In the genomic region with DNA sequence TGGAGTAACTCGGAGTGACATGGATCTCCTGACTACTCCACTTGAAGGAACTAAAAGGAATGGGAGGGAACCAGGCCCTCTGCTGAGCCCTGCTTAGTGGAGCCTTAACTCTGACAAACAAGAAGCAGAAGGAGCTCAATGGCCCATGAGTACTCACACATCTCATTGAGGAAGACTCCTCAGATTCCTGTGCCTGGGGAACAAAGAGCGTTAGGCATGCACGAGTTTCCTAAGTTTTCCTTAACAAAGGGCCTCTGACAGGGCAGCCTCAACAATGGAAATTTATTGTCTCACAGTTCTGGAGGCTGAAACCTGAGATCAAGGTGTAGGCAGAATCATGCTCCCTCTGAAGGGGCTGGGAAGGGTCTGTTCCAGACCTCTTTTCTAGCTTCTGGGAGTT, we compare ENCODE assay signal across 16 cellular contexts.
DNase-seq lines count a peak whose midpoint lies in the region; ATAC-seq and TF ChIP-seq lines count a peak whose summit lies in the region.
"Had no signal": no experiment of that assay in that cellular context is flagged by ENCODE, and none has a peak within 500 bp of the region (broad histone marks: within the 10 kb centered on the region; RNA-seq: fewer than 3 reads in every experiment).

No MANE protein-coding gene starts in this region.

- H3K9me2 ChIP-seq in Karpas-422 (replicated peaks; ENCODE audit: insufficient read depth, low read length) = no peaks in the 10 kb centered on the region

- H3K4me1 ChIP-seq in HUES6 (ENCODE audit: control insufficient read depth, insufficient read depth, low read length) (peaks cover 50% of the 10 kb centered on the region), endodermal cell (ENCODE audit: control insufficient read depth, insufficient read depth, low read length) (peaks cover 25% of the 10 kb centered on the region), Karpas-422 (ENCODE audit: low read length) (no peaks in the 10 kb centered on the region)

- ATAC-seq in HG03571 (IDR thresholded peaks at IDR 0.05; ENCODE audit: unreplicated experiment) = no peak
- ATAC-seq in HG02840 (IDR thresholded peaks at IDR 0.05; ENCODE audit: low FRiP score, unreplicated experiment) = no peak

- 56 to 62% methylated on average over 3 of the region's 3 CpGs for WGBS in endodermal cell (ENCODE audit: insufficient coverage in 1 of 2, insufficient read length in 1 of 2), 2 experiments

- DNase-seq in endodermal cell (peak; percentile 86), kidney tubule cell (ENCODE audit: low spot score) (peak; percentile 5), retina (peak; percentile 34), Karpas-422 (no peak)
- DNase-seq: ACHN, GM23248, HFFc6, NCI-H1436, NCI-H2029, NCI-H510A treated with DMSO at 0.1 percent for 48 hours, NCI-H82, PC-9, SJCRH30 had no signal

- no peaks in the 10 kb centered on the region for H4K20me1 ChIP-seq in Karpas-422 (ENCODE audit: insufficient read depth, low read depth, low read length)

- H3K9ac ChIP-seq in HUES6 (ENCODE audit: low read length) = peak overlapping the region; percentile 30
- H3K9ac ChIP-seq in endodermal cell (ENCODE audit: extremely low read depth, low read length, poor library complexity, severe bottlenecking) = no peak overlapping the region
- no peak overlapping the region for H3K9ac ChIP-seq in Karpas-422 (ENCODE audit: low read length)
- H3K9ac ChIP-seq: GM23248 had no signal

- H3K9me3 Mint-ChIP-seq in endodermal cell = no peaks in the 10 kb centered on the region
- H3K9me3 Mint-ChIP-seq: HFFc6 had no signal

- no peak overlapping the region for H3K4me3 Mint-ChIP-seq in endodermal cell
- H3K4me3 Mint-ChIP-seq: HFFc6 had no signal

- H3K4me1 Mint-ChIP-seq in endodermal cell = peaks cover 68% of the 10 kb centered on the region

- H3K27me3 ChIP-seq in HUES6 (ENCODE audit: control insufficient read depth, insufficient read depth, low read length) (peaks cover 4% of the 10 kb centered on the region; the same call in 1 of the 2 replicates), endodermal cell (ENCODE audit: control insufficient read depth, insufficient read depth, low read length, poor library complexity, severe bottlenecking) (no peaks in the 10 kb centered on the region), Karpas-422 (ENCODE audit: low read length) (no peaks in the 10 kb centered on the region)
- H3K27me3 ChIP-seq: SJCRH30 had no signal

- no peaks in the 10 kb centered on the region for H3K79me2 ChIP-seq in Karpas-422 (ENCODE audit: low read length)

- H2AFZ ChIP-seq in Karpas-422 (ENCODE audit: low read length) = no peak overlapping the region
- H2AFZ ChIP-seq: GM23248, PC-9 had no signal

- H3K4me3 ChIP-seq in HUES6 (ENCODE audit: low read depth, low read length) (no peak overlapping the region), endodermal cell (ENCODE audit: low read length) (no peak overlapping the region), Karpas-422 (ENCODE audit: low read length) (no peak overlapping the region)
- H3K4me3 ChIP-seq: GM23248, PC-9, SJCRH30 had no signal

- peak overlapping the region; percentile 80 for H3K27ac Mint-ChIP-seq in endodermal cell
- H3K27ac Mint-ChIP-seq: HFFc6 had no signal

- no peaks in the 10 kb centered on the region for H3K36me3 Mint-ChIP-seq in endodermal cell (ENCODE audit: low read depth)

- H3K27ac ChIP-seq in HUES6 (ENCODE audit: low read depth, low read length) (no peak overlapping the region), endodermal cell (ENCODE audit: low read depth, low read length) (peak overlapping the region; percentile 8), Karpas-422 (ENCODE audit: low read length) (no peak overlapping the region)
- H3K27ac ChIP-seq: GM23248, PC-9 had no signal

- H3K36me3 ChIP-seq in HUES6 (ENCODE audit: control insufficient read depth, insufficient read depth, low read length) (no peaks in the 10 kb centered on the region), endodermal cell (ENCODE audit: control insufficient read depth, insufficient read depth, low read length) (no peaks in the 10 kb centered on the region), Karpas-422 (ENCODE audit: insufficient read depth, low read length) (no peaks in the 10 kb centered on the region)
- H3K36me3 ChIP-seq: SJCRH30 had no signal

- TF ChIP-seq CTCF in endodermal cell (conservative IDR thresholded peaks at IDR 0.05) = no peak

- H3K27me3 Mint-ChIP-seq in endodermal cell (ENCODE audit: insufficient read depth) = no peaks in the 10 kb centered on the region

- H3K9me3 ChIP-seq in HUES6 (ENCODE audit: control insufficient read depth, insufficient read depth, low read depth, low read length) (no peaks in the 10 kb centered on the region), endodermal cell (ENCODE audit: control insufficient read depth, low read length) (no peaks in the 10 kb centered on the region), Karpas-422 (ENCODE audit: low read length) (no peaks in the 10 kb centered on the region)
- H3K9me3 ChIP-seq: SJCRH30 had no signal

- H3K4me2 ChIP-seq in Karpas-422 (ENCODE audit: low read depth, low read length, poor library complexity, severe bottlenecking) = no peak overlapping the region
- H3K4me2 ChIP-seq: PC-9 had no signal
